12 cellular contexts compared by ENCODE assay signal in genomic region chr3:124761935-124762334, GRCh38. TPM values are rescaled to one million over a fixed set of nuclear protein-coding genes. Genes with fewer than 3 reads are reported as not detected.
DNase-seq lines count a peak whose midpoint lies in the region; ATAC-seq and TF ChIP-seq lines count a peak whose summit lies in the region.
"Had no signal": no experiment of that assay in that cellular context is flagged by ENCODE, and none has a peak within 500 bp of the region (broad histone marks: within the 10 kb centered on the region; RNA-seq: fewer than 3 reads in every experiment).

No MANE protein-coding gene starts in this region.

- peak overlapping the region in 7 of 10 donors; percentile 4 to 64 (median 48) for H3K27ac ChIP-seq in heart right ventricle
- no peak overlapping the region for H3K27ac ChIP-seq in right cardiac atrium (ENCODE audit: low read length)
- peak overlapping the region; percentile 64 for H3K27ac ChIP-seq in vagina
- H3K27ac ChIP-seq: brain microvascular endothelial cell, neutrophil had no signal

- TF ChIP-seq POLR2A in vagina (IDR thresholded peaks at IDR 0.05), result no peak

- 77 to 88% methylated on average over 1 of the region's 1 CpG for WGBS in heart right ventricle, 2 donors
- 62% methylated on average over 1 of the region's 1 CpG for WGBS in right cardiac atrium

- peaks cover 0 to 50% (median 32%) of the 10 kb centered on the region in 9 donors for H3K36me3 ChIP-seq in heart right ventricle
- peaks cover 50% of the 10 kb centered on the region for H3K36me3 ChIP-seq in adipocyte (ENCODE audit: control insufficient read depth, insufficient read depth, low read length, severe bottlenecking)
- peaks cover 0 to 44% of the 10 kb centered on the region in 2 donors for H3K36me3 ChIP-seq in vagina
- H3K36me3 ChIP-seq: neutrophil had no signal

- DNase-seq in heart right ventricle (no peak), right cardiac atrium (no peak), adipocyte (ENCODE audit: low read depth) (no peak), nephron progenitor cell (no peak), vagina (ENCODE audit: extremely low spot score in 2 of 2) (no peak), iPS-NIHi7 (ENCODE audit: extremely low spot score) (no peak), HK-2 (ENCODE audit: unreplicated experiment) (no peak)
- DNase-seq in NK-92 treated with Interleukin-12 subunit alpha and Interleukin-12 subunit beta, amount 100 ng/mL, for 24 hours (lab: John Stamatoyannopoulos, UW), result no peak

- H3K4me1 ChIP-seq in heart right ventricle (peaks cover 0 to 22% (median 13%) of the 10 kb centered on the region in 9 donors), right cardiac atrium (ENCODE audit: control insufficient read depth, insufficient read depth, low read length) (peaks cover 2% of the 10 kb centered on the region), adipocyte (ENCODE audit: control insufficient read depth, insufficient read depth, low read length) (peaks cover 24% of the 10 kb centered on the region), vagina (peaks cover 20% of the 10 kb centered on the region)

- H3K9ac ChIP-seq in adipocyte (ENCODE audit: low read length), result peak overlapping the region; percentile 43

- no peak overlapping the region for H3K4me3 Mint-ChIP-seq in nephron progenitor cell

- H3K27me3 ChIP-seq in heart right ventricle (no peaks in the 10 kb centered on the region), right cardiac atrium (ENCODE audit: control insufficient read depth, insufficient read depth) (no peaks in the 10 kb centered on the region), adipocyte (replicated peaks; ENCODE audit: control insufficient read depth, insufficient read depth, low read length) (no peaks in the 10 kb centered on the region), vagina (no peaks in the 10 kb centered on the region)
- H3K27me3 ChIP-seq: brain microvascular endothelial cell, neutrophil had no signal

- H3K4me1 Mint-ChIP-seq in nephron progenitor cell, result peaks cover 17% of the 10 kb centered on the region

- ATAC-seq in heart right ventricle, result no peak
- no peak for ATAC-seq in right cardiac atrium

- intact Hi-C loops in heart right ventricle (cut with DNase I), result loop anchor here (1.0 to 10.0 kb wide), 5 partner anchors 139 to 403 kb away; no protein-coding TSS in a partner anchor
- intact Hi-C loops in right cardiac atrium (cut with DNase I), result loop anchor here (1.0 to 5.0 kb wide), 3 partner anchors 139 to 140 kb away; no protein-coding TSS in a partner anchor
- intact Hi-C loops in vagina (cut with DNase I), result loop anchor here (5.0 kb wide), 1 partner anchor 140 kb away; no protein-coding TSS in a partner anchor

- TF ChIP-seq CTCF in heart right ventricle (IDR thresholded peaks at IDR 0.05) (no peak), nephron progenitor cell (IDR thresholded peaks at IDR 0.05) (no peak), vagina (IDR thresholded peaks at IDR 0.05) (no peak)

- H3K9me3 ChIP-seq in heart right ventricle (no peaks in the 10 kb centered on the region), right cardiac atrium (ENCODE audit: control insufficient read depth, low read length) (no peaks in the 10 kb centered on the region), adipocyte (ENCODE audit: control insufficient read depth, low read length) (no peaks in the 10 kb centered on the region), vagina (no peaks in the 10 kb centered on the region)
- H3K9me3 ChIP-seq: neutrophil had no signal

- H3K4me3 ChIP-seq in heart right ventricle, result no peak overlapping the region
- no peak overlapping the region for H3K4me3 ChIP-seq in right cardiac atrium (ENCODE audit: low read length)
- no peak overlapping the region for H3K4me3 ChIP-seq in adipocyte (ENCODE audit: low read length)
- no peak overlapping the region for H3K4me3 ChIP-seq in vagina
- H3K4me3 ChIP-seq: skin epidermis had no signal

- H3K27me3 Mint-ChIP-seq in nephron progenitor cell (ENCODE audit: low read depth, poor library complexity), result no peaks in the 10 kb centered on the region

- H3K36me3 Mint-ChIP-seq in nephron progenitor cell (ENCODE audit: low read depth), result peaks cover 14% of the 10 kb centered on the region
- H3K36me3 Mint-ChIP-seq: activated naive CD4-positive, alpha-beta T cell treated with anti-CD3 and anti-CD28 coated beads, Interleukin-2, amount 50 U/mL, for 72 hours had no signal

- H3K27ac Mint-ChIP-seq in nephron progenitor cell, result peak overlapping the region; percentile 56

- no peaks in the 10 kb centered on the region for H3K9me3 Mint-ChIP-seq in nephron progenitor cell
- H3K9me3 Mint-ChIP-seq: activated naive CD4-positive, alpha-beta T cell treated with anti-CD3 and anti-CD28 coated beads, Interleukin-2, amount 50 U/mL, for 72 hours had no signal

RNA-seq across cellular contexts. Expression of gene UMPS, which starts 31.7 kb away (rescaled TPM):
- total RNA-seq in heart right ventricle (10 to 100 TPM in 3 of 10 donors, 1 to 10 TPM in 7; 4.9 to 14.4 (median 7.7) TPM), right cardiac atrium (10 to 100 TPM in 3 of 4 donors, 1 to 10 TPM in 1; 9.6 to 12.8 (median 10.6) TPM), vagina (13.3 TPM)
- polyA plus RNA-seq in heart right ventricle (1 to 10 TPM; 3.1 to 6.5 TPM), right cardiac atrium (4.2 TPM)
